10 cellular contexts compared by ENCODE assay signal in genomic region chr13:103726808-103727207, GRCh38.
"Had no signal": no experiment of that assay in that cellular context is flagged by ENCODE, and none has a peak within 500 bp of the region (broad histone marks: within the 10 kb centered on the region; RNA-seq: fewer than 3 reads in every experiment).

No MANE protein-coding gene starts in this region.

- H3K9me3 ChIP-seq: HAP-1 had no signal

- H3K4me3 ChIP-seq: GM23248, GM23338, HAP-1 had no signal

- H3K36me3 ChIP-seq: HAP-1 had no signal

- H3K4me1 ChIP-seq: HAP-1 had no signal

- H3K27ac ChIP-seq: GM23248 had no signal

- ATAC-seq: GM23338, HCT116 had no signal

- DNase-seq: GM23248, GOT3, H7, H9, HCEC 1CT, HFFc6 had no signal

- H2AFZ ChIP-seq: GM23248, GM23338 had no signal

- H3K4me2 ChIP-seq: GM23338 had no signal

- FAIRE-seq: H1 had no signal

- H3K9ac ChIP-seq: GM23248 had no signal
